18 cellular contexts compared by ENCODE assay signal in the genomic region with DNA sequence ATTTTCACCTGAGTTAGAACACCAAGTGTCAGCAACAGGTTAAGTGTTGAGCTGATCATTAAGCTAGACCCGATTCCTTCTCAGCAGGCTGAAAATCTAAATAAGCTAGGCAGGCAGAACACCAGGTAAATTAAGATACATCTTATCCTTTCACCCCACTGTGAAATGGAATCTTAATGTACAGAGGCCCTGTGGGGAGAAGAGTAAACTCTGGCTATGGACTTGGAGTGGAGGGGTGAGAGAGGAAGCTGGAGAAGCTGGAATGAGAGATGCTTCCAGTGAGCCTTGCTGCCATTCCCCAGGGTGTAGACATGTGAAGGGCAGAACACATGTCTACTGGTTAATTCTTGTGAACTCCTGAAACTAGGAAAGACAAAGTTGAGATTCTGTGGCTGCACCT.
"Had no signal": no experiment of that assay in that cellular context is flagged by ENCODE, and none has a peak within 500 bp of the region (broad histone marks: within the 10 kb centered on the region; RNA-seq: fewer than 3 reads in every experiment).

No MANE protein-coding gene starts in this region.

- ATAC-seq: body of pancreas; foreskin keratinocyte; stimulated activated effector memory CD8-positive, alpha-beta T cell treated with anti-CD3 and anti-CD28 coated beads, Interleukin-12 subunit alpha, Interleukin-12 subunit beta, amount 100 ng/mL, for 72 hours; T-helper 17 cell had no signal

- DNase-seq: activated CD4-positive, alpha-beta memory T cell treated with anti-CD3 and anti-CD28 coated beads, Interleukin-2, amount 10 ng/mL, durations not matched to agents 7 days and 5 days; activated CD4-positive, alpha-beta T cell treated with anti-CD3 and anti-CD28 coated beads for 4 hours; activated effector memory CD4-positive, alpha-beta T cell treated with anti-CD3 and anti-CD28 coated beads, Interleukin-2, amount 50 U/mL, for 16 hours; activated T-cell treated with anti-CD3 and anti-CD28 coated beads, Interleukin-2, amount 50 U/mL, for 48 hours; adrenal gland; body of pancreas; central memory CD4-positive, alpha-beta T cell; glutamatergic neuron; hypothalamus; stimulated activated CD4-positive, alpha-beta T cell treated with anti-CD3 and anti-CD28 coated beads, Interleukin-12 subunit alpha, Interleukin-12 subunit beta, amount 100 ng/mL, for 4 hours; T-helper 17 cell; thyroid gland; uterus had no signal

- H3K4me3 ChIP-seq: adrenal gland, body of pancreas, coronary artery, esophagus muscularis mucosa, prostate gland, thyroid gland, uterus had no signal
